In the genomic region with DNA sequence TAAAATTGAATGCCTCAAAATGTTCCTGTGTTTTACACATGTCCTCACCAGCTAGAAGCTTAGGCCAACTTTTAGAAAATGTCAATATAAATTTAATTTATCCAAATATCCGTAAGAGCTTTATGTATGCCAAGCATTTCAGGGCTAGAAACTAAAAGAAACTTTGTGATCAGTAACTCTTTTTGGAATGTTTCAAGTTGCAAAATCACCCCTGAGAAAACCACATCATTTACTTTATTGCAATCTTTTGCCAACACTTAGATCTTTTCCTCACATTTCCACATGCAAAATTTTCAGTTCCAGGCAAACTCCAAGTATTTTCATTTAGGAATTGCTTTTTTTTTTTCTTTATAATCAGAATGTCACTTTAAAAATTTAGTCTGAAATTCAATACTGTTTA, we compare ENCODE assay signal across 1 cellular context.
TF ChIP-seq lines count a peak whose summit lies in the region.

No MANE protein-coding gene starts in this region.

TF ChIP-seq in A549, 52 proteins besides CTCF, POLR2A, EP300 and RAD21:
- TF ChIP-seq NFE2L2 (conservative IDR thresholded peaks at IDR 0.05; ENCODE audit: low read length) (no peak), PBX3 (IDR thresholded peaks at IDR 0.05) (no peak), HEYL (CRISPR knock-in tag; IDR thresholded peaks at IDR 0.05) (no peak), HDAC2 (IDR thresholded peaks at IDR 0.05) (no peak), SMC3 (IDR thresholded peaks at IDR 0.05) (no peak), ZC3H11A (IDR thresholded peaks at IDR 0.05) (no peak), MAX (IDR thresholded peaks at IDR 0.05) (no peak), ZFP36 (IDR thresholded peaks at IDR 0.05; ENCODE audit: borderline replicate concordance, partially characterized antibody) (no peak), TFCP2L1 (CRISPR knock-in tag; IDR thresholded peaks at IDR 0.05) (no peak), RARB (CRISPR knock-in tag; IDR thresholded peaks at IDR 0.05) (no peak), FOXS1 (CRISPR knock-in tag; IDR thresholded peaks at IDR 0.05) (no peak), BHLHE40 (IDR thresholded peaks at IDR 0.05; ENCODE audit: low read depth, low read length) (no peak), JUN (IDR thresholded peaks at IDR 0.05) (no peak), NR3C1 (IDR thresholded peaks at IDR 0.05) (no peak), KDM5A (IDR thresholded peaks at IDR 0.05) (no peak), MAFK (IDR thresholded peaks at IDR 0.05; ENCODE audit: partially characterized antibody) (no peak), ZSCAN20 (CRISPR knock-in tag; IDR thresholded peaks at IDR 0.05) (no peak), EHMT2 (IDR thresholded peaks at IDR 0.05; ENCODE audit: low read depth) (no peak), CEBPB (IDR thresholded peaks at IDR 0.05) (no peak)
- TF ChIP-seq, protein P1, sequence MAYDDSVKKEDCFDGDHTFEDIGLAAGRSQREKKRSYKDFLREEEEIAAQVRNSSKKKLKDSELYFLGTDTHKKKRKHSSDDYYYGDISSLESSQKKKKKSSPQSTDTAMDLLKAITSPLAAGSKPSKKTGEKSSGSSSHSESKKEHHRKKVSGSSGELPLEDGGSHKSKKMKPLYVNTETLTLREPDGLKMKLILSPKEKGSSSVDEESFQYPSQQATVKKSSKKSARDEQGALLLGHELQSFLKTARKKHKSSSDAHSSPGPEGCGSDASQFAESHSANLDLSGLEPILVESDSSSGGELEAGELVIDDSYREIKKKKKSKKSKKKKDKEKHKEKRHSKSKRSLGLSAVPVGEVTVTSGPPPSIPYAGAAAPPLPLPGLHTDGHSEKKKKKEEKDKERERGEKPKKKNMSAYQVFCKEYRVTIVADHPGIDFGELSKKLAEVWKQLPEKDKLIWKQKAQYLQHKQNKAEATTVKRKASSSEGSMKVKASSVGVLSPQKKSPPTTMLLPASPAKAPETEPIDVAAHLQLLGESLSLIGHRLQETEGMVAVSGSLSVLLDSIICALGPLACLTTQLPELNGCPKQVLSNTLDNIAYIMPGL (CRISPR knock-in tag; IDR thresholded peaks at IDR 0.05; ENCODE audit: borderline replicate concordance), result no peak
